In genomic region chr1:178238722-178239510, GRCh38 we compare ENCODE assay signal across 1 cellular context.
TF ChIP-seq lines count a peak whose summit lies in the region.

No MANE protein-coding gene starts in this region.

TF ChIP-seq in HEK293, 187 proteins besides CTCF, POLR2A, EP300 and RAD21 (continued from another document):
- TF ChIP-seq TSHZ1 (tag by site-specific recombination; IDR thresholded peaks at IDR 0.05; ENCODE audit: borderline replicate concordance), result peak; percentile 43; the same call in 1 of the 2 replicates
- peak; percentile 94 for TF ChIP-seq ZNF510 (tag by site-specific recombination; IDR thresholded peaks at IDR 0.05; ENCODE audit: insufficient replicate concordance)
- peak; percentile 40; the same call in 1 of the 2 replicates for TF ChIP-seq INSM2 (tag by site-specific recombination; IDR thresholded peaks at IDR 0.05)
- TF ChIP-seq HOXA7 (CRISPR knock-in tag; IDR thresholded peaks at IDR 0.05; ENCODE audit: borderline replicate concordance), result no peak
- 0 out of 2 replicates have a peak, but pooled peaks have one; percentile 33 for TF ChIP-seq ZNF660 (tag by site-specific recombination; IDR thresholded peaks at IDR 0.05)
- peak; percentile 98 for TF ChIP-seq MEIS1 (CRISPR knock-in tag; IDR thresholded peaks at IDR 0.05; ENCODE audit: borderline replicate concordance)
- TF ChIP-seq IKZF3 (tag by site-specific recombination; IDR thresholded peaks at IDR 0.05), result 0 out of 2 replicates have a peak, but pooled peaks have one; percentile 11
- TF ChIP-seq ZNF544 (tag by site-specific recombination; IDR thresholded peaks at IDR 0.05), result no peak
- TF ChIP-seq OSR2 (tag by site-specific recombination; IDR thresholded peaks at IDR 0.05), result peak; percentile 24; the same call in 1 of the 2 replicates
- no peak for TF ChIP-seq ZNF248 (tag by site-specific recombination; IDR thresholded peaks at IDR 0.05)
- 0 out of 2 replicates have a peak, but pooled peaks have one; percentile 17 for TF ChIP-seq ZEB2 (tag by site-specific recombination; IDR thresholded peaks at IDR 0.05)
- TF ChIP-seq ZBTB44 (tag by site-specific recombination; IDR thresholded peaks at IDR 0.05), result no peak
- no peak for TF ChIP-seq ZSCAN23 (tag by site-specific recombination; IDR thresholded peaks at IDR 0.05)
- no peak for TF ChIP-seq ZIC2 (tag by site-specific recombination; IDR thresholded peaks at IDR 0.05)
- no peak for TF ChIP-seq ZNF16 (tag by site-specific recombination; IDR thresholded peaks at IDR 0.05; ENCODE audit: low read depth)
- TF ChIP-seq ZNF19 (tag by site-specific recombination; IDR thresholded peaks at IDR 0.05; ENCODE audit: low read depth), result no peak
- TF ChIP-seq ZNF184 (tag by site-specific recombination; IDR thresholded peaks at IDR 0.05), result peak; percentile 72
- TF ChIP-seq SP7 (tag by site-specific recombination; IDR thresholded peaks at IDR 0.05), result peak; percentile 84
